Comparison of ENCODE assay signal across 7 cellular contexts in genomic region chr4:17537060-17537459, GRCh38. TPM values are rescaled to one million over a fixed set of nuclear protein-coding genes. Genes with fewer than 3 reads are reported as not detected.
"Had no signal": no experiment of that assay in that cellular context is flagged by ENCODE, and none has a peak within 500 bp of the region (broad histone marks: within the 10 kb centered on the region; RNA-seq: fewer than 3 reads in every experiment).

No MANE protein-coding gene starts in this region.

RNA-seq across cellular contexts. Expression of gene CLRN2, which starts 22.1 kb away (rescaled TPM):
- total RNA-seq: GM23248, GM23338, H1, H4, H7, H9, HFFc6 had no signal
- polyA plus RNA-seq: GM23248, GM23338, H1 had no signal
